Comparison of ENCODE assay signal across 1 cellular context in the genomic region with DNA sequence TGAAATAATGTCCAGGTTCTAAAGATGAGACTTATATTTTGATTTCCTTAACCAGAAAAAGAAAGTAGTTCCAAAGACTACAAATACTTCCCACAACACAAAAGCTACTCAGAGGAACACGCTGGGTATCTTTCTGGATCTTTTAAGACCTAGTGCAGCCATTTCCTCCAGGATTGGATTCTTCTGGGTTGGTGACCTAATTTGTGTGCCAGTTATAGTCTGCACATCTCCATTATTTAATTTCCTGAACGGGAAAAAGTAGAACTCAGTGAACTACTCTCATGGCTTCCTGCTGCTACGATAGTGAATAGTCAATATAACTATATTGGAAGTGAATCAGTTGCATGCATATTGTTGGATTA.
TF ChIP-seq lines count a peak whose summit lies in the region.

No MANE protein-coding gene starts in this region.

TF ChIP-seq in H1, 55 proteins besides CTCF, POLR2A, EP300 and RAD21:
- TF ChIP-seq RNF2 (IDR thresholded peaks at IDR 0.05; ENCODE audit: borderline replicate concordance, low read depth, low read length, missing control alignments, poor library complexity, severe bottlenecking) (no peak), CTBP2 (IDR thresholded peaks at IDR 0.05; ENCODE audit: borderline replicate concordance, insufficient read depth, insufficient read length, low read length) (no peak), KDM4A (IDR thresholded peaks at IDR 0.05; ENCODE audit: low read depth, low read length, severe bottlenecking) (no peak)
